Comparison of ENCODE assay signal across 8 cellular contexts in genomic region chr19:11035441-11036377, GRCh38. TPM values are rescaled to one million over a fixed set of nuclear protein-coding genes. Genes with fewer than 3 reads are reported as not detected.
DNase-seq lines count a peak whose midpoint lies in the region; ATAC-seq and TF ChIP-seq lines count a peak whose summit lies in the region.

No MANE protein-coding gene starts in this region.

- H3K36me3 ChIP-seq in mesenchymal stem cell (ENCODE audit: control insufficient read depth in 1 of 2, insufficient read depth in 2 of 2, low read depth in 1 of 2, low read length in 2 of 2): peaks cover 83 to 84% of the 10 kb centered on the region in 2 experiments

- no peak overlapping the region for H3K4me3 ChIP-seq in AG10803 (ENCODE audit: low read length)
- H3K4me3 ChIP-seq in mesenchymal stem cell (ENCODE audit: insufficient read depth in 1 of 2, low read depth in 1 of 2, low read length in 2 of 2): no peak overlapping the region

- no peak overlapping the region for H2AFZ ChIP-seq in mesenchymal stem cell (ENCODE audit: low read depth, low read length)

- CTCF ChIA-PET in activated CD4-positive, alpha-beta memory T cell treated with anti-CD3 and anti-CD28 coated beads for 36 hours (lab: Charles Lee): interaction anchor here (0.7 to 2.7 kb wide), 36 partner anchors 9 to 172 kb away, joined by 3 to 34 read pairs (median 6); partner anchors contain the start of gene LDLR

- H2AK5ac ChIP-seq in mesenchymal stem cell (ENCODE audit: low read length, severe bottlenecking): no peak overlapping the region

- no peaks in the 10 kb centered on the region for H3K27me3 ChIP-seq in mesenchymal stem cell (ENCODE audit: control insufficient read depth in 1 of 2, insufficient read depth in 1 of 2, low read length in 2 of 2)

- no peak overlapping the region for H3K18ac ChIP-seq in mesenchymal stem cell (ENCODE audit: low read depth in 1 of 2, low read length in 2 of 2)

- H3K27ac Mint-ChIP-seq in activated CD4-positive, alpha-beta memory T cell treated with anti-CD3 and anti-CD28 coated beads for 36 hours: no peak overlapping the region

- H3K4me1 Mint-ChIP-seq in activated CD4-positive, alpha-beta memory T cell treated with anti-CD3 and anti-CD28 coated beads for 36 hours (ENCODE audit: low read depth): peaks cover 6% of the 10 kb centered on the region

- DNase-seq in AG10803 (ENCODE audit: low read depth) (peak; percentile 84), NCI-H82 (lab: John Stamatoyannopoulos, UW) (peak; percentile 84), mesenchymal stem cell (peak; percentile 86)
- peak; percentile 91 for DNase-seq in activated CD4-positive, alpha-beta memory T cell treated with anti-CD3 and anti-CD28 coated beads for 36 hours
- DNase-seq in effector CD4-positive, alpha-beta T cell: peak; percentile 81
- peak; percentile 53 for DNase-seq in stimulated activated CD8-positive, alpha-beta memory T cell treated with anti-CD3 and anti-CD28 coated beads, Interleukin-15, amount 100 ng/mL, for 24 hours (ENCODE audit: low read depth)

- H2BK15ac ChIP-seq in mesenchymal stem cell (ENCODE audit: low read depth, poor library complexity, severe bottlenecking): no peak overlapping the region

- H3K27ac ChIP-seq in mesenchymal stem cell (ENCODE audit: low read length, poor library complexity, severe bottlenecking): no peak overlapping the region

- H2BK12ac ChIP-seq in mesenchymal stem cell (ENCODE audit: low read length in 2 of 2): no peak overlapping the region

- TF ChIP-seq CTCF in AG10803 (conservative IDR thresholded peaks at IDR 0.05; ENCODE audit: low read length): peak; percentile 93

- no peak overlapping the region for H4K8ac ChIP-seq in mesenchymal stem cell (ENCODE audit: low read length)

- H2BK5ac ChIP-seq in mesenchymal stem cell (ENCODE audit: low read depth, low read length, poor library complexity, severe bottlenecking): no peak overlapping the region

- no peak overlapping the region for H4K91ac ChIP-seq in mesenchymal stem cell (ENCODE audit: low read length)

- peak overlapping the region; percentile 26 for H3K9ac ChIP-seq in mesenchymal stem cell (ENCODE audit: low read length)

- H3K79me1 ChIP-seq in mesenchymal stem cell (replicated peaks; ENCODE audit: low read length, poor library complexity, severe bottlenecking): peaks cover 30% of the 10 kb centered on the region

- no peaks in the 10 kb centered on the region for H3K9me3 ChIP-seq in mesenchymal stem cell (ENCODE audit: control insufficient read depth, low read length)

- H3K9me3 Mint-ChIP-seq in activated CD4-positive, alpha-beta memory T cell treated with anti-CD3 and anti-CD28 coated beads for 36 hours: no peaks in the 10 kb centered on the region

- H2BK120ac ChIP-seq in mesenchymal stem cell (ENCODE audit: low read depth, low read length): no peak overlapping the region

- peaks cover 8% of the 10 kb centered on the region for H3K4me1 ChIP-seq in mesenchymal stem cell (ENCODE audit: control insufficient read depth, insufficient read depth, low read depth, low read length)

- H3K36me3 Mint-ChIP-seq in activated CD4-positive, alpha-beta memory T cell treated with anti-CD3 and anti-CD28 coated beads for 36 hours: peaks cover 50% of the 10 kb centered on the region

- WGBS in mesenchymal stem cell: 72% methylated on average over 15 of the region's 15 CpGs

- no peak overlapping the region for H3K14ac ChIP-seq in mesenchymal stem cell (ENCODE audit: low read length in 2 of 2)

- ATAC-seq in GM18907 (IDR thresholded peaks at IDR 0.05; ENCODE audit: unreplicated experiment) (peak; percentile 71), HG03460 (IDR thresholded peaks at IDR 0.05; ENCODE audit: unreplicated experiment) (peak; percentile 69)

- H3K4ac ChIP-seq in mesenchymal stem cell (ENCODE audit: low read depth in 1 of 2, low read length in 2 of 2): no peak overlapping the region

- no peak overlapping the region for H3K23ac ChIP-seq in mesenchymal stem cell (ENCODE audit: low read length in 2 of 2)

- POLR2A ChIA-PET in activated CD4-positive, alpha-beta memory T cell treated with anti-CD3 and anti-CD28 coated beads for 36 hours (lab: Charles Lee): interaction anchor here (0.8 to 1.0 kb wide), 3 partner anchors 54 to 61 kb away, joined by 3 to 4 read pairs (median 3); partner anchors contain the start of gene LDLR

- intact Hi-C loops in activated CD4-positive, alpha-beta memory T cell treated with anti-CD3 and anti-CD28 coated beads for 36 hours (cut with micrococcal nuclease): loop anchor here (1.0 to 5.0 kb wide), 4 partner anchors 61 to 167 kb away; no protein-coding TSS in a partner anchor

- no peak overlapping the region for H3K4me2 ChIP-seq in mesenchymal stem cell (ENCODE audit: low read length, poor library complexity, severe bottlenecking)

- H3K4me3 Mint-ChIP-seq in activated CD4-positive, alpha-beta memory T cell treated with anti-CD3 and anti-CD28 coated beads for 36 hours: no peak overlapping the region

- H3K27me3 Mint-ChIP-seq in activated CD4-positive, alpha-beta memory T cell treated with anti-CD3 and anti-CD28 coated beads for 36 hours: no peaks in the 10 kb centered on the region

RNA-seq across cellular contexts. Expression of gene LDLR, which starts 53.6 kb away (rescaled TPM):
- 10 to 100 TPM; 71.3 to 81.6 TPM for total RNA-seq in activated CD4-positive, alpha-beta memory T cell treated with anti-CD3 and anti-CD28 coated beads for 36 hours
- 248 TPM for polyA plus RNA-seq in mesenchymal stem cell (2013, experiment 1 of 2)
- 236 TPM for polyA plus RNA-seq in mesenchymal stem cell (2013, experiment 2 of 2)
